In genomic region chr3:194749631-194750271, GRCh38 we compare ENCODE assay signal across 1 cellular context.
A peak's percentile ranks its signal among the peaks of the same experiment; 100 is the strongest.
TF ChIP-seq lines count a peak whose summit lies in the region.

No MANE protein-coding gene starts in this region.

TF ChIP-seq in HepG2, 621 proteins besides CTCF, POLR2A, EP300 and RAD21 (continued from another document and continues in another):
- no peak for TF ChIP-seq MLXIP (CRISPR knock-in tag; IDR thresholded peaks at IDR 0.05; ENCODE audit: borderline replicate concordance)
- TF ChIP-seq FIP1L1 (IDR thresholded peaks at IDR 0.05; ENCODE audit: borderline replicate concordance, insufficient read depth, low read depth, low read length), result no peak
- no peak for TF ChIP-seq ZNF451 (CRISPR knock-in tag; IDR thresholded peaks at IDR 0.05)
- TF ChIP-seq SSRP1 (CRISPR knock-in tag; IDR thresholded peaks at IDR 0.05), result no peak
- TF ChIP-seq CREB3 (CRISPR knock-in tag; IDR thresholded peaks at IDR 0.05), result no peak
- TF ChIP-seq ZNF562 (CRISPR knock-in tag; IDR thresholded peaks at IDR 0.05; ENCODE audit: borderline replicate concordance), result no peak
- peak; percentile 48; the same call in 1 of the 2 replicates for TF ChIP-seq ZNF792 (CRISPR knock-in tag; IDR thresholded peaks at IDR 0.05)
- no peak for TF ChIP-seq ZNF180 (CRISPR knock-in tag; IDR thresholded peaks at IDR 0.05; ENCODE audit: borderline replicate concordance, low read depth)
- no peak for TF ChIP-seq ZBTB34 (CRISPR knock-in tag; IDR thresholded peaks at IDR 0.05)
- TF ChIP-seq ZNF660 (CRISPR knock-in tag; IDR thresholded peaks at IDR 0.05; ENCODE audit: borderline replicate concordance, low read depth), result no peak
- no peak for TF ChIP-seq CSRNP2 (CRISPR knock-in tag; conservative IDR thresholded peaks at IDR 0.05; ENCODE audit: low read depth)
- no peak for TF ChIP-seq FUBP1 (CRISPR knock-in tag; IDR thresholded peaks at IDR 0.05; ENCODE audit: borderline replicate concordance)
- no peak for TF ChIP-seq TCF12 (IDR thresholded peaks at IDR 0.05)
- TF ChIP-seq TCF12 (CRISPR knock-in tag; IDR thresholded peaks at IDR 0.05), result no peak
- 0 out of 2 replicates have a peak, but pooled peaks have one; percentile 27 for TF ChIP-seq ARHGAP35 (CRISPR knock-in tag; IDR thresholded peaks at IDR 0.05; ENCODE audit: borderline replicate concordance)
- no peak for TF ChIP-seq E2F5 (CRISPR knock-in tag; conservative IDR thresholded peaks at IDR 0.05)
- no peak for TF ChIP-seq PHB2 (IDR thresholded peaks at IDR 0.05; ENCODE audit: partially characterized antibody)
- no peak for TF ChIP-seq CC2D1A (CRISPR knock-in tag; IDR thresholded peaks at IDR 0.05)
- TF ChIP-seq ZNF737 (CRISPR knock-in tag; IDR thresholded peaks at IDR 0.05; ENCODE audit: borderline replicate concordance), result no peak
- no peak for TF ChIP-seq NFRKB (IDR thresholded peaks at IDR 0.05)
- TF ChIP-seq PRDM10 (CRISPR knock-in tag; IDR thresholded peaks at IDR 0.05; ENCODE audit: low read depth), result peak; percentile 90
- TF ChIP-seq ZUFSP (CRISPR knock-in tag; IDR thresholded peaks at IDR 0.05; ENCODE audit: borderline replicate concordance), result no peak
- TF ChIP-seq HMGXB3 (CRISPR knock-in tag; IDR thresholded peaks at IDR 0.05; ENCODE audit: borderline replicate concordance), result peak; percentile 52; the same call in 1 of the 2 replicates
- TF ChIP-seq ZNF761 (CRISPR knock-in tag; conservative IDR thresholded peaks at IDR 0.05), result 0 out of 2 replicates have a peak, but pooled peaks have one; percentile 26
- TF ChIP-seq SP4 (CRISPR knock-in tag; IDR thresholded peaks at IDR 0.05), result no peak
- TF ChIP-seq NFYB (CRISPR knock-in tag; IDR thresholded peaks at IDR 0.05), result no peak
- peak; percentile 99 for TF ChIP-seq TGIF2 (CRISPR knock-in tag; IDR thresholded peaks at IDR 0.05)
- peak; percentile 55; the same call in 1 of the 2 replicates for TF ChIP-seq KDM1A (CRISPR knock-in tag; IDR thresholded peaks at IDR 0.05)
- no peak for TF ChIP-seq ZNF256 (CRISPR knock-in tag; conservative IDR thresholded peaks at IDR 0.05)
- TF ChIP-seq EED (CRISPR knock-in tag; IDR thresholded peaks at IDR 0.05), result no peak
